13 cellular contexts compared by ENCODE assay signal in the genomic region with DNA sequence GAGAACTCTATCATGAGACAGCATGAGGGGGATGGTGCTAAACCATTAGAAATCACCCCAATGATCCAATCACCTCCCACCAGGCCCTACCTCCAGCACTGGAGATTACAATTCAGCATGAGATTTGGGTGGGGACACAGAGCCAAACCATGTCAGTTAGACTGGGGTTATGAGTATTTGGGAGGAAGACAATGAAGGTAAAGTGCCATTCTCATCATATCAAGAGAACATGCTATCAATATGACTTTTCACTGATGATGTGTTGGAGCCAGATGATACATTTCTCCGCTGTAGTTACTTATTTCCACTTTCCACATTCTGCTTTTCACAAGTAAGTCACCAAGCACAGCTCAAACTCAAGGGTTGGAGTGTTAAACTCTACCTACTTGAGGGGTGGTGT. TPM values are rescaled to one million over a fixed set of nuclear protein-coding genes. Genes with fewer than 3 reads are reported as not detected.
DNase-seq lines count a peak whose midpoint lies in the region; ATAC-seq, FAIRE-seq and TF ChIP-seq lines count a peak whose summit lies in the region.
"Had no signal": no experiment of that assay in that cellular context is flagged by ENCODE, and none has a peak within 500 bp of the region (broad histone marks: within the 10 kb centered on the region; RNA-seq: fewer than 3 reads in every experiment).

No MANE protein-coding gene starts in this region.

- peak; percentile 9 to 60 for ATAC-seq in activated T-cell treated with anti-CD3 and anti-CD28 coated beads, Interleukin-2, amount 50 U/mL, for 72 hours (replicated peaks in 1 of 2)
- no peak for ATAC-seq in activated CD8-positive, alpha-beta T cell treated with anti-CD3 and anti-CD28 coated beads, Interleukin-2, amount 10 ng/mL, durations not matched to agents 7 days and 5 days
- ATAC-seq in left colon: no peak
- ATAC-seq: GM23338 had no signal

- H3K27ac Mint-ChIP-seq in T-helper 1 cell treated with Interleukin-12 subunit alpha and Interleukin-12 subunit beta and Interleukin-4 antibody, amounts not matched to agents 30 μg/mL and 1 μg/mL, for 36 hours: peak overlapping the region; percentile 8
- H3K27ac Mint-ChIP-seq in activated T-cell treated with anti-CD3 and anti-CD28 coated beads, Interleukin-2, amount 50 U/mL, for 72 hours: no peak overlapping the region
- peak overlapping the region; percentile 4 for H3K27ac Mint-ChIP-seq in activated CD8-positive, alpha-beta T cell treated with anti-CD3 and anti-CD28 coated beads, Interleukin-2, amount 10 ng/mL, durations not matched to agents 7 days and 5 days
- H3K27ac Mint-ChIP-seq: CD4-positive, CD25-positive, alpha-beta regulatory T cell; GM23338 had no signal

- no peak overlapping the region for H3K4me3 Mint-ChIP-seq in T-helper 1 cell treated with Interleukin-12 subunit alpha and Interleukin-12 subunit beta and Interleukin-4 antibody, amounts not matched to agents 30 μg/mL and 1 μg/mL, for 36 hours
- no peak overlapping the region for H3K4me3 Mint-ChIP-seq in activated T-cell treated with anti-CD3 and anti-CD28 coated beads, Interleukin-2, amount 50 U/mL, for 72 hours
- no peak overlapping the region for H3K4me3 Mint-ChIP-seq in activated CD8-positive, alpha-beta T cell treated with anti-CD3 and anti-CD28 coated beads, Interleukin-2, amount 10 ng/mL, durations not matched to agents 7 days and 5 days
- H3K4me3 Mint-ChIP-seq: CD4-positive, CD25-positive, alpha-beta regulatory T cell; GM23338 had no signal

- CTCF ChIA-PET in activated CD8-positive, alpha-beta T cell treated with anti-CD3 and anti-CD28 coated beads, Interleukin-2, amount 10 ng/mL, durations not matched to agents 7 days and 5 days (lab: Charles Lee): interaction anchor here (1.4 kb wide), 2 partner anchors 9 to 75 kb away, joined by 3 to 4 read pairs; a partner anchor contains a TSS

- TF ChIP-seq CTCF in D721Med (IDR thresholded peaks at IDR 0.05; ENCODE audit: insufficient read depth, missing control alignments): no peak

- peaks cover 4% of the 10 kb centered on the region for H3K27me3 Mint-ChIP-seq in T-helper 1 cell treated with Interleukin-12 subunit alpha and Interleukin-12 subunit beta and Interleukin-4 antibody, amounts not matched to agents 30 μg/mL and 1 μg/mL, for 36 hours (ENCODE audit: low read depth)
- H3K27me3 Mint-ChIP-seq in activated T-cell treated with anti-CD3 and anti-CD28 coated beads, Interleukin-2, amount 50 U/mL, for 72 hours (ENCODE audit: low read depth): no peaks in the 10 kb centered on the region
- H3K27me3 Mint-ChIP-seq in activated CD8-positive, alpha-beta T cell treated with anti-CD3 and anti-CD28 coated beads, Interleukin-2, amount 10 ng/mL, durations not matched to agents 7 days and 5 days (ENCODE audit: low read depth): peaks cover 2% of the 10 kb centered on the region
- H3K27me3 Mint-ChIP-seq: IgD-negative memory B cell had no signal

- intact Hi-C loops in left colon (cut with DNase I, micrococcal nuclease): loop anchor here in 1 of 2 donors (5.0 kb wide), 1 partner anchor 822 kb away; no protein-coding TSS in a partner anchor

- no peak for DNase-seq in T-helper 1 cell
- DNase-seq in activated T-cell treated with anti-CD3 and anti-CD28 coated beads, Interleukin-2, amount 50 U/mL, for 72 hours: no peak
- no peak for DNase-seq in activated T-cell treated with anti-CD3 and anti-CD28 coated beads, Interleukin-2, amount 50 U/mL, for 1 hour
- DNase-seq in activated CD8-positive, alpha-beta T cell treated with anti-CD3 and anti-CD28 coated beads, Interleukin-2, amount 10 ng/mL, durations not matched to agents 7 days and 5 days: no peak
- DNase-seq in urothelium cell line (ENCODE audit: low spot score): no peak
- no peak for DNase-seq in D721Med (ENCODE audit: insufficient read length, low spot score)
- DNase-seq in left colon: no peak
- DNase-seq: CD4-positive, CD25-positive, alpha-beta regulatory T cell; DMS 273 treated with DMSO at 0.1 percent for 48 hours; H7 had no signal

- peaks cover 2% of the 10 kb centered on the region for H3K36me3 Mint-ChIP-seq in T-helper 1 cell treated with Interleukin-12 subunit alpha and Interleukin-12 subunit beta and Interleukin-4 antibody, amounts not matched to agents 30 μg/mL and 1 μg/mL, for 36 hours (ENCODE audit: low read depth)
- peaks cover 0 to 2% of the 10 kb centered on the region in 2 donors for H3K36me3 Mint-ChIP-seq in activated T-cell treated with anti-CD3 and anti-CD28 coated beads, Interleukin-2, amount 50 U/mL, for 72 hours (ENCODE audit: insufficient read depth in 2 of 2)
- peaks cover 3% of the 10 kb centered on the region for H3K36me3 Mint-ChIP-seq in activated CD8-positive, alpha-beta T cell treated with anti-CD3 and anti-CD28 coated beads, Interleukin-2, amount 10 ng/mL, durations not matched to agents 7 days and 5 days (ENCODE audit: low read depth)
- H3K36me3 Mint-ChIP-seq: CD4-positive, CD25-positive, alpha-beta regulatory T cell; IgD-negative memory B cell had no signal

- H3K9me3 Mint-ChIP-seq in T-helper 1 cell treated with Interleukin-12 subunit alpha and Interleukin-12 subunit beta and Interleukin-4 antibody, amounts not matched to agents 30 μg/mL and 1 μg/mL, for 36 hours: peaks cover 5% of the 10 kb centered on the region
- peaks cover 0 to 3% of the 10 kb centered on the region in 2 donors for H3K9me3 Mint-ChIP-seq in activated T-cell treated with anti-CD3 and anti-CD28 coated beads, Interleukin-2, amount 50 U/mL, for 72 hours
- peaks cover 6% of the 10 kb centered on the region for H3K9me3 Mint-ChIP-seq in activated CD8-positive, alpha-beta T cell treated with anti-CD3 and anti-CD28 coated beads, Interleukin-2, amount 10 ng/mL, durations not matched to agents 7 days and 5 days (ENCODE audit: insufficient read depth)
- H3K9me3 Mint-ChIP-seq: GM23338 had no signal

- POLR2A ChIA-PET in activated CD8-positive, alpha-beta T cell treated with anti-CD3 and anti-CD28 coated beads, Interleukin-2, amount 10 ng/mL, durations not matched to agents 7 days and 5 days (lab: Charles Lee): interaction anchor here (0.8 kb wide), 1 partner anchor 46 kb away, joined by 3 read pairs; no protein-coding TSS in a partner anchor

- FAIRE-seq in urothelium cell line (lab: Jason Lieb, UNC) (peak; percentile 27), D721Med (lab: Jason Lieb, UNC) (no peak)

- peaks cover 6% of the 10 kb centered on the region for H3K4me1 Mint-ChIP-seq in T-helper 1 cell treated with Interleukin-12 subunit alpha and Interleukin-12 subunit beta and Interleukin-4 antibody, amounts not matched to agents 30 μg/mL and 1 μg/mL, for 36 hours (ENCODE audit: low read depth)
- H3K4me1 Mint-ChIP-seq in activated T-cell treated with anti-CD3 and anti-CD28 coated beads, Interleukin-2, amount 50 U/mL, for 72 hours (ENCODE audit: low read depth): no peaks in the 10 kb centered on the region
- peaks cover 5% of the 10 kb centered on the region for H3K4me1 Mint-ChIP-seq in activated CD8-positive, alpha-beta T cell treated with anti-CD3 and anti-CD28 coated beads, Interleukin-2, amount 10 ng/mL, durations not matched to agents 7 days and 5 days (ENCODE audit: low read depth)
- H3K4me1 Mint-ChIP-seq: GM23338 had no signal

RNA-seq across cellular contexts. Expression of a gene that starts 45.9 kb away (rescaled TPM):
- total RNA-seq in activated T-cell treated with anti-CD3 and anti-CD28 coated beads, Interleukin-2, amount 50 U/mL, for 72 hours: 10 to 100 TPM; 37.5 to 44.9 TPM
- 10 to 100 TPM; 45.2 to 46.3 TPM for total RNA-seq in activated CD8-positive, alpha-beta T cell treated with anti-CD3 and anti-CD28 coated beads, Interleukin-2, amount 10 ng/mL, durations not matched to agents 7 days and 5 days
- 10 to 100 TPM; 88.2 to 92.9 TPM for total RNA-seq in left colon

RNA-seq across cellular contexts. Expression of a gene that starts 46.0 kb away (rescaled TPM):
- 10 to 100 TPM; 63.7 to 66.3 TPM for total RNA-seq in activated T-cell treated with anti-CD3 and anti-CD28 coated beads, Interleukin-2, amount 50 U/mL, for 72 hours
- 10 to 100 TPM; 69.2 to 69.6 TPM for total RNA-seq in activated CD8-positive, alpha-beta T cell treated with anti-CD3 and anti-CD28 coated beads, Interleukin-2, amount 10 ng/mL, durations not matched to agents 7 days and 5 days
- total RNA-seq in left colon: 10 to 100 TPM; 45.8 to 47.0 TPM

Comparison
In these comparisons a context has a peak if more than half of its experiments do, and no peak if none do; other contexts are left out.
1. ATAC-seq: peak in activated T-cell treated with anti-CD3 and anti-CD28 coated beads, Interleukin-2, amount 50 U/mL, for 72 hours (2 of 2); none in activated CD8-positive, alpha-beta T cell treated with anti-CD3 and anti-CD28 coated beads, Interleukin-2, amount 10 ng/mL, durations not matched to agents 7 days and 5 days (single experiment) and left colon (single experiment).